Comparison of ENCODE assay signal across 10 cellular contexts in the genomic region with DNA sequence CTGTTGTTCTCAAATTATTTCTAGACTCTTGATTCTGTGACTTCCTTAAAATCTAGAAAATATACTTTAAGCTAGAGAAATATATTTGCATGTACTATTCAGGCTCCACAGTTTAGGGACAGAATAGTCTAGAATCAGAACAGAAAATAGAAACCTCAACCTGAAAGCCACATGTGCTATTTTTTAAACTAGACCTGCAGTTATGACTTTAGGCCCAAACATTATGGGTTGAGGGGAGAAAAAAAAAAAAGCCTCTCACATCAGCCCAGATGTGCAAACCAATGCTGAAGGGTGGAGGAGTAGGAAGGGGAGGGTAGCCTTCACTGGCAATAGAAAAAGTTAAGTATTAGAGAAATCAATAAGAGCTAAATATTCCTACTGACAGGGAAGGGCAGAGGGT. TPM values are rescaled to one million over a fixed set of nuclear protein-coding genes. Genes with fewer than 3 reads are reported as not detected.
DNase-seq lines count a peak whose midpoint lies in the region; ATAC-seq and TF ChIP-seq lines count a peak whose summit lies in the region.
"Had no signal": no experiment of that assay in that cellular context is flagged by ENCODE, and none has a peak within 500 bp of the region (broad histone marks: within the 10 kb centered on the region; RNA-seq: fewer than 3 reads in every experiment).

No MANE protein-coding gene starts in this region.

- H3K4me1 Mint-ChIP-seq in activated CD4-positive, alpha-beta T cell treated with anti-CD3 and anti-CD28 coated beads, Interleukin-2, amount 10 ng/mL, durations not matched to agents 24 days and 14 days = peaks cover 55% of the 10 kb centered on the region
- peaks cover 45% of the 10 kb centered on the region for H3K4me1 Mint-ChIP-seq in activated CD4-positive, alpha-beta T cell treated with anti-CD3 and anti-CD28 coated beads, Interleukin-2, amount 10 ng/mL, durations not matched to agents 7 days and 5 days

- no peaks in the 10 kb centered on the region for H3K36me3 ChIP-seq in neutrophil
- H3K36me3 ChIP-seq in upper lobe of left lung = no peaks in the 10 kb centered on the region
- H3K36me3 ChIP-seq in esophagus muscularis mucosa = no peaks in the 10 kb centered on the region
- H3K36me3 ChIP-seq: thoracic aorta had no signal

- no peak for TF ChIP-seq POLR2A in upper lobe of left lung (IDR thresholded peaks at IDR 0.05)
- no peak for TF ChIP-seq POLR2A in esophagus muscularis mucosa (IDR thresholded peaks at IDR 0.05; ENCODE audit: low read depth)

- H3K4me3 Mint-ChIP-seq in activated CD4-positive, alpha-beta T cell treated with anti-CD3 and anti-CD28 coated beads, Interleukin-2, amount 10 ng/mL, durations not matched to agents 24 days and 14 days = peak overlapping the region; percentile 36
- H3K4me3 Mint-ChIP-seq in activated CD4-positive, alpha-beta T cell treated with anti-CD3 and anti-CD28 coated beads, Interleukin-2, amount 10 ng/mL, durations not matched to agents 7 days and 5 days = no peak overlapping the region

- peaks cover 54 to 60% of the 10 kb centered on the region in 2 experiments for H3K4me1 ChIP-seq in neutrophil (ENCODE audit: control insufficient read depth in 1 of 2, insufficient read depth in 1 of 2, low read depth in 1 of 2, low read length in 1 of 2)
- H3K4me1 ChIP-seq in upper lobe of left lung = peaks cover 17 to 31% (median 24%) of the 10 kb centered on the region in 4 donors
- H3K4me1 ChIP-seq in esophagus muscularis mucosa = peaks cover 8 to 60% (median 37%) of the 10 kb centered on the region in 4 donors

- intact Hi-C loops in activated CD4-positive, alpha-beta T cell treated with anti-CD3 and anti-CD28 coated beads, Interleukin-2, amount 10 ng/mL, durations not matched to agents 24 days and 14 days (cut with micrococcal nuclease) = loop anchor here (5.0 kb wide), 1 partner anchor 279 kb away; a partner anchor contains a TSS
- intact Hi-C loops in esophagus muscularis mucosa (cut with DNase I) = no loop called here

- peak overlapping the region; percentile 89 for H3K27ac Mint-ChIP-seq in activated CD4-positive, alpha-beta T cell treated with anti-CD3 and anti-CD28 coated beads, Interleukin-2, amount 10 ng/mL, durations not matched to agents 24 days and 14 days
- no peak overlapping the region for H3K27ac Mint-ChIP-seq in activated CD4-positive, alpha-beta T cell treated with anti-CD3 and anti-CD28 coated beads, Interleukin-2, amount 10 ng/mL, durations not matched to agents 7 days and 5 days

- CTCF ChIA-PET in activated CD4-positive, alpha-beta T cell treated with anti-CD3 and anti-CD28 coated beads, Interleukin-2, amount 10 ng/mL, durations not matched to agents 7 days and 5 days (lab: Charles Lee) = interaction anchor here (0.7 to 3.6 kb wide), 2 partner anchors 11 to 35 kb away, joined by 3 to 18 read pairs; a partner anchor contains a TSS

- no peak for TF ChIP-seq CTCF in neutrophil (IDR thresholded peaks at IDR 0.05)
- no peak for TF ChIP-seq CTCF in upper lobe of left lung (IDR thresholded peaks at IDR 0.05)
- no peak for TF ChIP-seq CTCF in esophagus muscularis mucosa (IDR thresholded peaks at IDR 0.05)

- H3K27me3 ChIP-seq in neutrophil (no peaks in the 10 kb centered on the region), upper lobe of left lung (no peaks in the 10 kb centered on the region), esophagus muscularis mucosa (no peaks in the 10 kb centered on the region)

- H3K9me3 Mint-ChIP-seq in activated CD4-positive, alpha-beta T cell treated with anti-CD3 and anti-CD28 coated beads, Interleukin-2, amount 10 ng/mL, durations not matched to agents 24 days and 14 days = no peaks in the 10 kb centered on the region
- no peaks in the 10 kb centered on the region for H3K9me3 Mint-ChIP-seq in activated CD4-positive, alpha-beta T cell treated with anti-CD3 and anti-CD28 coated beads, Interleukin-2, amount 10 ng/mL, durations not matched to agents 7 days and 5 days

- TF ChIP-seq EP300 in upper lobe of left lung (IDR thresholded peaks at IDR 0.05) = no peak
- TF ChIP-seq EP300 in esophagus muscularis mucosa (IDR thresholded peaks at IDR 0.05) = no peak

- ATAC-seq in GM21717 (IDR thresholded peaks at IDR 0.05; ENCODE audit: unreplicated experiment) = peak; percentile 39
- ATAC-seq in HG03196 (IDR thresholded peaks at IDR 0.05; ENCODE audit: unreplicated experiment) = peak; percentile 43
- no peak for ATAC-seq in upper lobe of left lung (ENCODE audit: low FRiP score in 2 of 2)

- H3K9me3 ChIP-seq in neutrophil (no peaks in the 10 kb centered on the region), upper lobe of left lung (no peaks in the 10 kb centered on the region), esophagus muscularis mucosa (no peaks in the 10 kb centered on the region)
- H3K9me3 ChIP-seq: thoracic aorta had no signal

- peaks cover 40% of the 10 kb centered on the region for H3K36me3 Mint-ChIP-seq in activated CD4-positive, alpha-beta T cell treated with anti-CD3 and anti-CD28 coated beads, Interleukin-2, amount 10 ng/mL, durations not matched to agents 24 days and 14 days (ENCODE audit: low read depth)
- H3K36me3 Mint-ChIP-seq in activated CD4-positive, alpha-beta T cell treated with anti-CD3 and anti-CD28 coated beads, Interleukin-2, amount 10 ng/mL, durations not matched to agents 7 days and 5 days (ENCODE audit: low read depth) = peaks cover 1% of the 10 kb centered on the region

- no peak overlapping the region for H3K4me3 ChIP-seq in neutrophil (ENCODE audit: low read depth in 1 of 2, low read length in 1 of 2)
- H3K4me3 ChIP-seq in upper lobe of left lung = no peak overlapping the region
- no peak overlapping the region for H3K4me3 ChIP-seq in esophagus muscularis mucosa
- H3K4me3 ChIP-seq: thoracic aorta had no signal

- peak overlapping the region; percentile 76 for H3K27ac ChIP-seq in neutrophil
- H3K27ac ChIP-seq in upper lobe of left lung = no peak overlapping the region
- no peak overlapping the region for H3K27ac ChIP-seq in esophagus muscularis mucosa (replicated peaks in 1 of 4)
- H3K27ac ChIP-seq: thoracic aorta had no signal

- H3K27me3 Mint-ChIP-seq in activated CD4-positive, alpha-beta T cell treated with anti-CD3 and anti-CD28 coated beads, Interleukin-2, amount 10 ng/mL, durations not matched to agents 24 days and 14 days = no peaks in the 10 kb centered on the region
- no peaks in the 10 kb centered on the region for H3K27me3 Mint-ChIP-seq in activated CD4-positive, alpha-beta T cell treated with anti-CD3 and anti-CD28 coated beads, Interleukin-2, amount 10 ng/mL, durations not matched to agents 7 days and 5 days

- POLR2A ChIA-PET in activated CD4-positive, alpha-beta T cell treated with anti-CD3 and anti-CD28 coated beads, Interleukin-2, amount 10 ng/mL, durations not matched to agents 7 days and 5 days (lab: Charles Lee) = no interaction called here

- DNase-seq in activated CD4-positive, alpha-beta T cell treated with anti-CD3 and anti-CD28 coated beads, Interleukin-2, amount 10 ng/mL, durations not matched to agents 24 days and 14 days = no peak
- DNase-seq in activated CD4-positive, alpha-beta T cell treated with anti-CD3 and anti-CD28 coated beads, Interleukin-2, amount 10 ng/mL, durations not matched to agents 7 days and 5 days = no peak
- DNase-seq in upper lobe of left lung (no peak), esophagus muscularis mucosa (ENCODE audit: extremely low spot score) (no peak), hippocampal formation (lab: John Stamatoyannopoulos, UW) (no peak)
- DNase-seq: 8988T had no signal

RNA-seq across cellular contexts. Expression of a gene that starts 35.7 kb away (rescaled TPM):
- 103 and 111 TPM in 2 replicates for total RNA-seq in activated CD4-positive, alpha-beta T cell treated with anti-CD3 and anti-CD28 coated beads, Interleukin-2, amount 10 ng/mL, durations not matched to agents 24 days and 14 days
- total RNA-seq in activated CD4-positive, alpha-beta T cell treated with anti-CD3 and anti-CD28 coated beads, Interleukin-2, amount 10 ng/mL, durations not matched to agents 7 days and 5 days = 10 to 100 TPM; 12.5 to 14.7 TPM
- total RNA-seq in upper lobe of left lung (100 to 1,000 TPM in 1 of 6 donors, 10 to 100 TPM in 5; 44.4 to 203 (median 54.3) TPM), esophagus muscularis mucosa (10 to 100 TPM; 38.8 to 51.5 (median 42.7) TPM)

Comparison
In these comparisons a context has a peak if more than half of its experiments do, and no peak if none do; other contexts are left out.
1. ATAC-seq: peak in GM21717 (single experiment) and HG03196 (single experiment); none in upper lobe of left lung (0 of 2).